In genomic region chr2:2232167-2232566, GRCh38 we compare ENCODE assay signal across 15 cellular contexts.
"Had no signal": no experiment of that assay in that cellular context is flagged by ENCODE, and none has a peak within 500 bp of the region (broad histone marks: within the 10 kb centered on the region; RNA-seq: fewer than 3 reads in every experiment).

No MANE protein-coding gene starts in this region.

- H3K9me3 Mint-ChIP-seq: activated T-cell treated with anti-CD3 and anti-CD28 coated beads, Interleukin-2, amount 50 U/mL, for 72 hours had no signal

- H3K4me1 ChIP-seq: parathyroid adenoma had no signal

- H3K27ac ChIP-seq: parathyroid adenoma had no signal

- H3K4me3 Mint-ChIP-seq: activated CD4-positive, alpha-beta memory T cell treated with anti-CD3 and anti-CD28 coated beads for 36 hours; activated naive CD8-positive, alpha-beta T cell treated with anti-CD3 and anti-CD28 coated beads for 36 hours; activated T-cell treated with anti-CD3 and anti-CD28 coated beads, Interleukin-2, amount 50 U/mL, for 72 hours had no signal

- DNase-seq: activated CD4-positive, alpha-beta memory T cell treated with anti-CD3 and anti-CD28 coated beads for 36 hours; activated CD4-positive, alpha-beta T cell treated with anti-CD3 and anti-CD28 coated beads for 1 hour; activated gamma-delta T cell treated with Interleukin-2 at 50 U/mL for 16 hours; activated naive CD8-positive, alpha-beta T cell treated with anti-CD3 and anti-CD28 coated beads for 36 hours; activated T-cell treated with anti-CD3 and anti-CD28 coated beads, Interleukin-2, amount 50 U/mL, for 72 hours; aorta; dorsolateral prefrontal cortex; midbrain; retina; stimulated activated CD4-positive, alpha-beta T cell treated with anti-CD3 and anti-CD28 coated beads, Interleukin-15, amount 100 ng/mL, for 24 hours; stimulated activated CD4-positive, alpha-beta T cell treated with anti-CD3 and anti-CD28 coated beads, Interleukin-4, amount 100 ng/mL, for 24 hours; T-helper 9 cell had no signal

- H3K4me1 Mint-ChIP-seq: activated naive CD8-positive, alpha-beta T cell treated with anti-CD3 and anti-CD28 coated beads for 36 hours had no signal

- H3K27ac Mint-ChIP-seq: activated CD4-positive, alpha-beta memory T cell treated with anti-CD3 and anti-CD28 coated beads for 36 hours; activated naive CD8-positive, alpha-beta T cell treated with anti-CD3 and anti-CD28 coated beads for 36 hours; activated T-cell treated with anti-CD3 and anti-CD28 coated beads, Interleukin-2, amount 50 U/mL, for 72 hours had no signal

- H3K27me3 ChIP-seq: dorsolateral prefrontal cortex had no signal

- H3K36me3 Mint-ChIP-seq: activated CD4-positive, alpha-beta memory T cell treated with anti-CD3 and anti-CD28 coated beads for 36 hours; activated naive CD8-positive, alpha-beta T cell treated with anti-CD3 and anti-CD28 coated beads for 36 hours had no signal

- H3K27me3 Mint-ChIP-seq: activated CD4-positive, alpha-beta memory T cell treated with anti-CD3 and anti-CD28 coated beads for 36 hours had no signal

- ATAC-seq: activated T-cell treated with anti-CD3 and anti-CD28 coated beads, Interleukin-2, amount 50 U/mL, for 72 hours; esophagus mucosa had no signal

- H3K4me3 ChIP-seq: dorsolateral prefrontal cortex, lung had no signal
